In genomic region chr6:87929843-87930288, GRCh38 we compare ENCODE assay signal across 8 cellular contexts.
DNase-seq lines count a peak whose midpoint lies in the region; ATAC-seq and TF ChIP-seq lines count a peak whose summit lies in the region.

No MANE protein-coding gene starts in this region.

- TF ChIP-seq CTCF in GM23338 (conservative IDR thresholded peaks at IDR 0.05; ENCODE audit: low read depth in 2 of 2) (peak; percentile 86 to 98), Panc1 (IDR thresholded peaks at IDR 0.05) (peak; percentile 88), neutrophil (IDR thresholded peaks at IDR 0.05) (peak; percentile 67), upper lobe of left lung (IDR thresholded peaks at IDR 0.05) (peak; percentile 68 to 93 (median 86))

- H3K27me3 ChIP-seq in GM23338 (ENCODE audit: insufficient read depth) (no peaks in the 10 kb centered on the region), Panc1 (ENCODE audit: control insufficient read depth, insufficient read depth, low read length) (0 out of 2 replicates have a peak, but pooled peaks cover 5% of the 10 kb centered on the region), neutrophil (no peaks in the 10 kb centered on the region), upper lobe of left lung (no peaks in the 10 kb centered on the region)

- no peak overlapping the region for H3K4me3 Mint-ChIP-seq in GM23338
- H3K4me3 Mint-ChIP-seq in activated T-helper 1 cell treated with anti-CD3 and anti-CD28 coated beads, Interleukin-12 subunit alpha, Interleukin-12 subunit beta, Interleukin-2, Interleukin-4 antibody, amounts not matched to agents 30 ng/mL and 10 ng/mL and 1 ng/mL, durations not matched to agents 14 hours and 24 hours and 36 hours: no peak overlapping the region

- DNase-seq in G401 (ENCODE audit: low spot score): peak; percentile 94
- peak; percentile 94 for DNase-seq in GM23338 (ENCODE audit: low spot score)
- DNase-seq in LHCN-M2 (ENCODE audit: low read depth): peak; percentile 77
- DNase-seq in Panc1 (ENCODE audit: low read depth, low spot score): peak; percentile 64
- peak; percentile 28 for DNase-seq in activated T-helper 1 cell treated with anti-CD3 and anti-CD28 coated beads, Interleukin-12 subunit alpha, Interleukin-12 subunit beta, Interleukin-2, Interleukin-4 antibody, amounts not matched to agents 30 ng/mL and 10 ng/mL and 1 ng/mL, durations not matched to agents 14 hours and 24 hours and 36 hours (ENCODE audit: low spot score)
- peak; percentile 79 for DNase-seq in fibroblast of the conjunctiva (ENCODE audit: low read depth)
- peak in 1 of 2 donors; percentile 90 for DNase-seq in upper lobe of left lung

- peaks cover 23% of the 10 kb centered on the region; the same call in 2 of the 3 replicates for H3K4me1 Mint-ChIP-seq in GM23338
- no peaks in the 10 kb centered on the region for H3K4me1 Mint-ChIP-seq in activated T-helper 1 cell treated with anti-CD3 and anti-CD28 coated beads, Interleukin-12 subunit alpha, Interleukin-12 subunit beta, Interleukin-2, Interleukin-4 antibody, amounts not matched to agents 30 ng/mL and 10 ng/mL and 1 ng/mL, durations not matched to agents 14 hours and 24 hours and 36 hours (ENCODE audit: low read depth)

- no peaks in the 10 kb centered on the region for H3K9me3 ChIP-seq in Panc1 (ENCODE audit: control insufficient read depth, insufficient read depth, low read depth, low read length)
- H3K9me3 ChIP-seq in neutrophil: no peaks in the 10 kb centered on the region
- H3K9me3 ChIP-seq in upper lobe of left lung: no peaks in the 10 kb centered on the region

- no peak for TF ChIP-seq EP300 in upper lobe of left lung (IDR thresholded peaks at IDR 0.05)

- ATAC-seq in GM23338: peak; percentile 98
- peak; percentile 99 for ATAC-seq in Panc1
- peak; percentile 89 to 96 for ATAC-seq in upper lobe of left lung (ENCODE audit: low FRiP score in 2 of 2)

- no peaks in the 10 kb centered on the region for H3K79me2 ChIP-seq in GM23338 (replicated peaks; ENCODE audit: insufficient read depth)

- H3K27ac ChIP-seq in GM23338 (ENCODE audit: low read depth) (no peak overlapping the region), Panc1 (ENCODE audit: low read length) (no peak overlapping the region), neutrophil (no peak overlapping the region), upper lobe of left lung (no peak overlapping the region)

- H4K20me1 ChIP-seq in GM23338 (replicated peaks; ENCODE audit: insufficient read depth): no peaks in the 10 kb centered on the region

- H3K9me2 ChIP-seq in GM23338 (ENCODE audit: insufficient read depth): peaks cover 6% of the 10 kb centered on the region; the same call in 1 of the 2 replicates

- H3K9me3 Mint-ChIP-seq in GM23338: no peaks in the 10 kb centered on the region
- H3K9me3 Mint-ChIP-seq in activated T-helper 1 cell treated with anti-CD3 and anti-CD28 coated beads, Interleukin-12 subunit alpha, Interleukin-12 subunit beta, Interleukin-2, Interleukin-4 antibody, amounts not matched to agents 30 ng/mL and 10 ng/mL and 1 ng/mL, durations not matched to agents 14 hours and 24 hours and 36 hours: no peaks in the 10 kb centered on the region

- 7 to 14% methylated on average over 6 of the region's 6 CpGs for WGBS in upper lobe of left lung, 2 donors

- peaks cover 13% of the 10 kb centered on the region; the same call in 1 of the 2 replicates for H3K4me1 ChIP-seq in GM23338 (ENCODE audit: insufficient read depth)
- H3K4me1 ChIP-seq in Panc1 (ENCODE audit: control insufficient read depth, insufficient read depth, low read length): no peaks in the 10 kb centered on the region
- H3K4me1 ChIP-seq in neutrophil (ENCODE audit: control insufficient read depth in 1 of 2, insufficient read depth in 1 of 2, low read depth in 1 of 2, low read length in 1 of 2): peaks cover 7 to 9% of the 10 kb centered on the region in 2 experiments
- peaks cover 0 to 5% (median 0%) of the 10 kb centered on the region in 4 donors for H3K4me1 ChIP-seq in upper lobe of left lung

- no TSS peak for BruUV-seq in Panc1 (replicated peaks; lab: Mats Ljungman, UMichigan)

- H3K27me3 Mint-ChIP-seq in GM23338 (ENCODE audit: insufficient read depth, low read depth, poor library complexity): peaks cover 7% of the 10 kb centered on the region
- H3K27me3 Mint-ChIP-seq in activated T-helper 1 cell treated with anti-CD3 and anti-CD28 coated beads, Interleukin-12 subunit alpha, Interleukin-12 subunit beta, Interleukin-2, Interleukin-4 antibody, amounts not matched to agents 30 ng/mL and 10 ng/mL and 1 ng/mL, durations not matched to agents 14 hours and 24 hours and 36 hours (ENCODE audit: insufficient read depth): peaks cover 9% of the 10 kb centered on the region

- H3F3A ChIP-seq in GM23338 (replicated peaks; ENCODE audit: low read depth): no peaks in the 10 kb centered on the region

- peak overlapping the region; percentile 60; the same call in 1 of the 2 replicates for H2AFZ ChIP-seq in GM23338

- H3K27ac Mint-ChIP-seq in GM23338: 0 out of 2 replicates have a peak overlapping the region, but pooled peaks have one; percentile 27
- no peak overlapping the region for H3K27ac Mint-ChIP-seq in activated T-helper 1 cell treated with anti-CD3 and anti-CD28 coated beads, Interleukin-12 subunit alpha, Interleukin-12 subunit beta, Interleukin-2, Interleukin-4 antibody, amounts not matched to agents 30 ng/mL and 10 ng/mL and 1 ng/mL, durations not matched to agents 14 hours and 24 hours and 36 hours

- no peak for TF ChIP-seq POLR2A in upper lobe of left lung (IDR thresholded peaks at IDR 0.05)

- in situ Hi-C loops in G401 (cut with HindIII; ENCODE audit: low sequenced_read_pairs) (no loop called here), Panc1 (cut with HindIII; ENCODE audit: low pct_unique_long_range_greater_than_20kb, low sequenced_read_pairs) (no loop called here)

- CTCF ChIA-PET in Panc1 (lab: Charles Lee): interaction anchor here (0.6 to 0.7 kb wide), 2 partner anchors 17 to 942 kb away, joined by 3 read pairs; no protein-coding TSS in a partner anchor

- no peak overlapping the region for H3K4me2 ChIP-seq in GM23338

- H3K36me3 ChIP-seq in GM23338 (ENCODE audit: insufficient read depth) (no peaks in the 10 kb centered on the region), Panc1 (ENCODE audit: control insufficient read depth, insufficient read depth, low read length) (no peaks in the 10 kb centered on the region), neutrophil (no peaks in the 10 kb centered on the region), upper lobe of left lung (no peaks in the 10 kb centered on the region)

- no peak overlapping the region for H3K4me3 ChIP-seq in GM23338
- no peak overlapping the region for H3K4me3 ChIP-seq in Panc1 (ENCODE audit: low read depth in 2 of 2, low read length in 2 of 2)
- no peak overlapping the region for H3K4me3 ChIP-seq in neutrophil (ENCODE audit: low read depth in 1 of 2, low read length in 1 of 2)
- no peak overlapping the region for H3K4me3 ChIP-seq in upper lobe of left lung

- intact Hi-C loops in Panc1 (cut with micrococcal nuclease; ENCODE audit: unreplicated experiment): loop anchor here (5.0 to 10.0 kb wide), 4 partner anchors 307 to 942 kb away; no protein-coding TSS in a partner anchor
- intact Hi-C loops in activated T-helper 1 cell treated with anti-CD3 and anti-CD28 coated beads, Interleukin-12 subunit alpha, Interleukin-12 subunit beta, Interleukin-2, Interleukin-4 antibody, amounts not matched to agents 30 ng/mL and 10 ng/mL and 1 ng/mL, durations not matched to agents 14 hours and 24 hours and 36 hours (cut with micrococcal nuclease): loop anchor here (1.0 to 2.0 kb wide), 2 partner anchors 851 to 940 kb away; no protein-coding TSS in a partner anchor

- POLR2A ChIA-PET in Panc1 (lab: Charles Lee): no interaction called here

- H3K36me3 Mint-ChIP-seq in GM23338 (ENCODE audit: low read depth): no peaks in the 10 kb centered on the region
- no peaks in the 10 kb centered on the region for H3K36me3 Mint-ChIP-seq in activated T-helper 1 cell treated with anti-CD3 and anti-CD28 coated beads, Interleukin-12 subunit alpha, Interleukin-12 subunit beta, Interleukin-2, Interleukin-4 antibody, amounts not matched to agents 30 ng/mL and 10 ng/mL and 1 ng/mL, durations not matched to agents 14 hours and 24 hours and 36 hours (ENCODE audit: low read depth)

TF ChIP-seq in GM23338, 12 proteins besides CTCF, POLR2A, EP300 and RAD21 (continues in another document):
- TF ChIP-seq ETS1 (IDR thresholded peaks at IDR 0.05) (no peak), POLR2AphosphoS5 (IDR thresholded peaks at IDR 0.05; ENCODE audit: low read depth) (no peak), ZNF331 (CRISPR knock-in tag; IDR thresholded peaks at IDR 0.05; ENCODE audit: low read depth) (no peak), ZNF114 (CRISPR knock-in tag; IDR thresholded peaks at IDR 0.05) (no peak), STAT1 (IDR thresholded peaks at IDR 0.05; ENCODE audit: unreplicated experiment) (no peak), NANOG (IDR thresholded peaks at IDR 0.05; ENCODE audit: borderline replicate concordance) (no peak), EZH2 (IDR thresholded peaks at IDR 0.05; ENCODE audit: low read depth, unreplicated experiment) (no peak)
